ENCODE assay signal across 8 cellular contexts in genomic region chr16:24609740-24610420, GRCh38.
DNase-seq lines count a peak whose midpoint lies in the region; ATAC-seq and TF ChIP-seq lines count a peak whose summit lies in the region.

No MANE protein-coding gene starts in this region.

- H3K27me3 ChIP-seq in esophagus muscularis mucosa: no peaks in the 10 kb centered on the region
- peaks cover 0 to 4% of the 10 kb centered on the region in 2 donors for H3K27me3 ChIP-seq in muscle layer of colon (ENCODE audit: control insufficient read depth in 1 of 2, insufficient read depth in 2 of 2, low read length in 2 of 2)
- H3K27me3 ChIP-seq in tibial nerve: peaks cover 0 to 17% of the 10 kb centered on the region in 2 donors

- ATAC-seq in GM21526 (IDR thresholded peaks at IDR 0.05; ENCODE audit: low FRiP score, unreplicated experiment): no peak

- no peak for TF ChIP-seq CTCF in esophagus muscularis mucosa (IDR thresholded peaks at IDR 0.05)
- TF ChIP-seq CTCF in tibial nerve (IDR thresholded peaks at IDR 0.05): no peak

- TF ChIP-seq POLR2A in esophagus muscularis mucosa (IDR thresholded peaks at IDR 0.05; ENCODE audit: low read depth): no peak
- no peak for TF ChIP-seq POLR2A in tibial nerve (IDR thresholded peaks at IDR 0.05)

- WGBS in esophagus muscularis mucosa: 21% methylated on average over 17 of the region's 22 CpGs
- 3 to 5% methylated on average over 18 to 22 of the region's 22 CpGs for WGBS in tibial nerve, 2 donors

- H3K4me1 ChIP-seq in esophagus muscularis mucosa (peaks cover 10 to 17% (median 16%) of the 10 kb centered on the region in 4 donors), muscle layer of colon (ENCODE audit: insufficient read depth, low read length) (peaks cover 11% of the 10 kb centered on the region), tibial nerve (peaks cover 0 to 14% (median 4%) of the 10 kb centered on the region in 4 donors)

- TF ChIP-seq EP300 in esophagus muscularis mucosa (IDR thresholded peaks at IDR 0.05): no peak
- TF ChIP-seq EP300 in tibial nerve (IDR thresholded peaks at IDR 0.05): no peak

- H3K27ac ChIP-seq in esophagus muscularis mucosa (replicated peaks in 1 of 4): peak overlapping the region in 1 of 4 donors; percentile 33
- H3K27ac ChIP-seq in muscle layer of colon (ENCODE audit: low read depth, low read length): no peak overlapping the region
- H3K27ac ChIP-seq in tibial nerve: no peak overlapping the region

- DNase-seq in activated naive CD4-positive, alpha-beta T cell treated with anti-CD3 and anti-CD28 coated beads, Interleukin-2, amount 50 U/mL, for 16 hours: peak; percentile 23
- no peak for DNase-seq in activated naive CD4-positive, alpha-beta T cell (lab: John Stamatoyannopoulos, UW)
- DNase-seq in RPMI8226 (peak; percentile 28), esophagus muscularis mucosa (ENCODE audit: extremely low spot score) (no peak), tibial nerve (ENCODE audit: low spot score in 2 of 2) (peak; percentile 42 to 57)
- no peak for DNase-seq in stimulated activated naive CD4-positive, alpha-beta T cell treated with Interleukin-2 at 50 U/mL for 16 hours (lab: John Stamatoyannopoulos, UW)

- H3K9me3 ChIP-seq in esophagus muscularis mucosa (no peaks in the 10 kb centered on the region), muscle layer of colon (ENCODE audit: low read length) (no peaks in the 10 kb centered on the region), tibial nerve (no peaks in the 10 kb centered on the region)

- H3K36me3 ChIP-seq in esophagus muscularis mucosa: no peaks in the 10 kb centered on the region
- H3K36me3 ChIP-seq in muscle layer of colon (ENCODE audit: insufficient read depth, low read length): no peaks in the 10 kb centered on the region
- no peaks in the 10 kb centered on the region for H3K36me3 ChIP-seq in tibial nerve

- peak overlapping the region; percentile 37 for H3K9ac ChIP-seq in muscle layer of colon (ENCODE audit: low read length)

- H3K4me3 ChIP-seq in esophagus muscularis mucosa (peak overlapping the region; percentile 41 to 47 (median 45)), muscle layer of colon (ENCODE audit: low read depth in 1 of 2, low read length in 2 of 2) (peak overlapping the region; percentile 31 to 59), tibial nerve (peak overlapping the region; percentile 6 to 39 (median 22))

- intact Hi-C loops in esophagus muscularis mucosa (cut with DNase I): no loop called here

Comparison
In these comparisons a context has a peak if more than half of its experiments do, and no peak if none do; other contexts are left out.
1. DNase-seq: peak in activated naive CD4-positive, alpha-beta T cell treated with anti-CD3 and anti-CD28 coated beads, Interleukin-2, amount 50 U/mL, for 16 hours (single experiment), RPMI8226 (single experiment) and tibial nerve (2 of 2); none in activated naive CD4-positive, alpha-beta T cell (0 of 4), esophagus muscularis mucosa (single experiment) and stimulated activated naive CD4-positive, alpha-beta T cell treated with Interleukin-2 at 50 U/mL for 16 hours (single experiment).
2. Peak in every context shown above with its lines, with median percentiles within 50 percentile points of each other: H3K4me3 ChIP-seq.